8 cellular contexts compared by ENCODE assay signal in the genomic region with DNA sequence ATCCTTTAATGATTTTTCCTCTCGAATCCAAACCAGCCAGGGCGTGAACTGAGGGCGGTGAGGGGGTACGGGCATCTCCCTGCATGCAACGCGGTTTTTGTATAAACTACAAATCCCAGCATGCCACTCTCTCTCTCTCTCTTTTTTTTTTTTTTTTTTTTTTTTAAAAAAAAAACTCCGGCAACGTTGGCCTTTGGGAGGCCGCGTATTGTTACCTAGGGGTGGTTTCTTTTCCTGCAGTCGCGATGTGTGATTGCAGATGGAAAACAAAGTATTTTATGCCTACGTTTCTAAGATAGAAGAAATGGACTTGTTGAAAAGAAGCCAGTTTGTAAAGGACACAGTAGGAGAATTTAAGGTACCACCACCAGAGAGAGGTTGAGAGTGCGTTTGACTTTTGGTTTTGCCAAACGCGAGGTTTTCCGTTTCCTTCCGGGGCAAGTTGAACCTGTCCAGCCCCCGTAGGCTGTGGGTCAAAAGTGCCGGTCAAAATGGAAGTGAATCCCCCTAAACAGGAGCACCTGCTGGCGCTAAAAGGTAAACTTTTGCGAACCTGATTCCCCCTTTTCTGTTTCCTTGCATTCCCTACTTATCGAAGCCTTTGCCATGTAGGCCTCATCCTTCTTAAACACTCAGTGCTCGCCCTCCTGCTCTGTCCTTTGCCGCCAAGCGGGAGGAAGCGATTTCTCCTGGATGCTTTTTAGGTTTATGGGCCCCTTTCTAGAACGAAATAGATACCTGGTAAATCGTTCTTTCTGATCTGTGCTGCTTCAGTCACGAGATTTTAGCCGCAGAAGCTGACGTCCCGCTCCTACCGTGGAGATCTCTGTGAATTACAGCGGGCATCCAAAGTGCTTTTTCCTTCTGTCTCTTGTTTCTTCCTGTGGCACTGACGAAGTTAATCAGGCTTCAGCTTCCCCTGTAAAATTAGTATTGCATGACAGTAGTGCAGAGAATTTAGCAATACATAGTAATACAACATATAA. TPM values are rescaled to one million over a fixed set of nuclear protein-coding genes. Genes with fewer than 3 reads are reported as not detected.
DNase-seq lines count a peak whose midpoint lies in the region; ATAC-seq and TF ChIP-seq lines count a peak whose summit lies in the region.

A gene with protein sequence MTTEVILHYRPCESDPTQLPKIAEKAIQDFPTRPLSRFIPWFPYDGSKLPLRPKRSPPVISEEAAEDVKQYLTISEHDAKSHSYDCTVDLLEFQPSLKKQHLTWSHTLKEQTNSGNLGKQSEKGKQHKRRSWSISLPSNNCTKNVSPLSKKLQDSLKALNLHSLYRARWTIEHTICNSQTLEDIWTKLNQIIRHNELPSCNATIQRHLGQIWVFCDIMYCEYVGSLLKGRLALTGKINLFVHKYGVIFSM (plus strand): TSS at position 458 of the 986 bp plus-strand sequence. CDS start 4,561 bp downstream, outside the sequence.
A gene with protein sequence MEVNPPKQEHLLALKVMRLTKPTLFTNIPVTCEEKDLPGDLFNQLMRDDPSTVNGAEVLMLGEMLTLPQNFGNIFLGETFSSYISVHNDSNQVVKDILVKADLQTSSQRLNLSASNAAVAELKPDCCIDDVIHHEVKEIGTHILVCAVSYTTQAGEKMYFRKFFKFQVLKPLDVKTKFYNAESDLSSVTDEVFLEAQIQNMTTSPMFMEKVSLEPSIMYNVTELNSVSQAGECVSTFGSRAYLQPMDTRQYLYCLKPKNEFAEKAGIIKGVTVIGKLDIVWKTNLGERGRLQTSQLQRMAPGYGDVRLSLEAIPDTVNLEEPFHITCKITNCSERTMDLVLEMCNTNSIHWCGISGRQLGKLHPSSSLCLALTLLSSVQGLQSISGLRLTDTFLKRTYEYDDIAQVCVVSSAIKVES (plus strand): TSS at position 458 of the 986 bp plus-strand sequence. CDS start 34 bp downstream, at position 492.

- H3K9ac ChIP-seq in fibroblast of lung (ENCODE audit: insufficient read depth, low read length), result peak within 1 kb of the TSS; percentile 79

- H4K20me1 ChIP-seq in fibroblast of lung (ENCODE audit: control insufficient read depth, extremely low read depth, insufficient read depth, low read length), result no peaks in the 10 kb centered on the region

- peak within 1 kb of the TSS; percentile 64 to 97 (median 90) for H3K4me3 ChIP-seq in fibroblast of lung (replicated peaks in 1 of 4; ENCODE audit: control extremely low read depth in 1 of 4, insufficient read depth in 1 of 4, low read depth in 3 of 4, low read length in 4 of 4)

- no peaks in the 10 kb centered on the region for H3K9me3 ChIP-seq in fibroblast of lung (ENCODE audit: control insufficient read depth, insufficient read depth, low read depth, low read length)

- peaks cover 64% of the 10 kb centered on the region for H3K79me2 ChIP-seq in fibroblast of lung (ENCODE audit: control insufficient read depth, insufficient read depth, low read length)

- no peaks in the 10 kb centered on the region for H3K36me3 ChIP-seq in fibroblast of lung (ENCODE audit: control insufficient read depth, insufficient read depth, low read length)

- peak within 1 kb of the TSS; percentile 97 for H2AFZ ChIP-seq in fibroblast of lung (ENCODE audit: low read length)

- peak within 1 kb of the TSS; percentile 81 for H3K27ac ChIP-seq in fibroblast of lung (ENCODE audit: insufficient read depth, low read length)

- peak within 1 kb of the TSS; percentile 98 for H3K4me2 ChIP-seq in fibroblast of lung (ENCODE audit: extremely low read depth, insufficient read depth, low read length)

- no peaks in the 10 kb centered on the region for H3K27me3 ChIP-seq in fibroblast of lung (ENCODE audit: control insufficient read depth, insufficient read depth, low read length)

- ATAC-seq in GM21723 (IDR thresholded peaks at IDR 0.05; ENCODE audit: unreplicated experiment) (peak; percentile 78), naive B cell (ENCODE audit: low read depth in 2 of 2) (peak; percentile 70 to 74)
- peak; percentile 80 to 81 for ATAC-seq in activated T-cell treated with anti-CD3 and anti-CD28 coated beads, Interleukin-2, amount 50 U/mL, for 72 hours (replicated peaks in 1 of 2)
- peak; percentile 87 for ATAC-seq in stimulated activated effector memory CD8-positive, alpha-beta T cell treated with anti-CD3 and anti-CD28 coated beads, Interleukin-12 subunit alpha, Interleukin-12 subunit beta, amount 100 ng/mL, for 72 hours

- no peaks in the 10 kb centered on the region for H3K27me3 Mint-ChIP-seq in activated T-cell treated with anti-CD3 and anti-CD28 coated beads, Interleukin-2, amount 50 U/mL, for 72 hours (ENCODE audit: low read depth)
- H3K27me3 Mint-ChIP-seq in naive B cell, result no peaks in the 10 kb centered on the region

- DNase-seq in DMS79 treated with DMSO at 0.1 percent for 48 hours (lab: John Stamatoyannopoulos, UW) (peak; percentile 78), KG1 (lab: John Stamatoyannopoulos, UW) (peak; percentile 95), fibroblast of lung (ENCODE audit: low read depth in 2 of 2) (peak; percentile 84 to 93), naive B cell (peak; percentile 92)
- DNase-seq in activated T-cell treated with anti-CD3 and anti-CD28 coated beads, Interleukin-2, amount 50 U/mL, for 72 hours, result peak; percentile 80 to 85
- DNase-seq in stimulated activated effector memory CD8-positive, alpha-beta T cell treated with anti-CD3 and anti-CD28 coated beads, Interleukin-12 subunit alpha, Interleukin-12 subunit beta, amount 100 ng/mL, for 72 hours (ENCODE audit: low spot score in 2 of 2), result peak; percentile 52 to 86

- H3K9me3 Mint-ChIP-seq in activated T-cell treated with anti-CD3 and anti-CD28 coated beads, Interleukin-2, amount 50 U/mL, for 72 hours, result no peaks in the 10 kb centered on the region
- H3K9me3 Mint-ChIP-seq in naive B cell, result no peaks in the 10 kb centered on the region
- no peaks in the 10 kb centered on the region for H3K9me3 Mint-ChIP-seq in stimulated activated effector memory CD8-positive, alpha-beta T cell treated with anti-CD3 and anti-CD28 coated beads, Interleukin-12 subunit alpha, Interleukin-12 subunit beta, amount 100 ng/mL, for 72 hours

- peaks cover 7 to 9% of the 10 kb centered on the region in 2 donors for H3K36me3 Mint-ChIP-seq in activated T-cell treated with anti-CD3 and anti-CD28 coated beads, Interleukin-2, amount 50 U/mL, for 72 hours (ENCODE audit: insufficient read depth in 2 of 2)
- no peaks in the 10 kb centered on the region for H3K36me3 Mint-ChIP-seq in naive B cell
- H3K36me3 Mint-ChIP-seq in stimulated activated effector memory CD8-positive, alpha-beta T cell treated with anti-CD3 and anti-CD28 coated beads, Interleukin-12 subunit alpha, Interleukin-12 subunit beta, amount 100 ng/mL, for 72 hours, result peaks cover 58% of the 10 kb centered on the region

- peak within 1 kb of the TSS; percentile 98 for H3K27ac Mint-ChIP-seq in activated T-cell treated with anti-CD3 and anti-CD28 coated beads, Interleukin-2, amount 50 U/mL, for 72 hours
- peak within 1 kb of the TSS; percentile 96 to 99 (median 98) for H3K27ac Mint-ChIP-seq in naive B cell
- peak within 1 kb of the TSS; percentile 97 for H3K27ac Mint-ChIP-seq in stimulated activated effector memory CD8-positive, alpha-beta T cell treated with anti-CD3 and anti-CD28 coated beads, Interleukin-12 subunit alpha, Interleukin-12 subunit beta, amount 100 ng/mL, for 72 hours

- peak within 1 kb of the TSS; percentile 97 to 100 for H3K4me3 Mint-ChIP-seq in activated T-cell treated with anti-CD3 and anti-CD28 coated beads, Interleukin-2, amount 50 U/mL, for 72 hours
- H3K4me3 Mint-ChIP-seq in naive B cell, result peak within 1 kb of the TSS; percentile 87 to 100 (median 99)
- peak within 1 kb of the TSS; percentile 90 for H3K4me3 Mint-ChIP-seq in stimulated activated effector memory CD8-positive, alpha-beta T cell treated with anti-CD3 and anti-CD28 coated beads, Interleukin-12 subunit alpha, Interleukin-12 subunit beta, amount 100 ng/mL, for 72 hours

- peaks cover 2% of the 10 kb centered on the region for H3K4me1 ChIP-seq in fibroblast of lung (ENCODE audit: control insufficient read depth, extremely low read depth, insufficient read depth, low read length)

- peaks cover 42% of the 10 kb centered on the region for H3K4me1 Mint-ChIP-seq in activated T-cell treated with anti-CD3 and anti-CD28 coated beads, Interleukin-2, amount 50 U/mL, for 72 hours (ENCODE audit: low read depth)
- peaks cover 19 to 56% (median 26%) of the 10 kb centered on the region in 3 donors for H3K4me1 Mint-ChIP-seq in naive B cell
- peaks cover 22% of the 10 kb centered on the region for H3K4me1 Mint-ChIP-seq in stimulated activated effector memory CD8-positive, alpha-beta T cell treated with anti-CD3 and anti-CD28 coated beads, Interleukin-12 subunit alpha, Interleukin-12 subunit beta, amount 100 ng/mL, for 72 hours

- TF ChIP-seq CTCF in fibroblast of lung (conservative IDR thresholded peaks at IDR 0.05 in 1 of 2, IDR thresholded peaks at IDR 0.05 in 1 of 2; ENCODE audit: low read depth in 1 of 2, low read length in 2 of 2), result no peak

TF ChIP-seq in PFSK-1, 5 proteins besides CTCF, POLR2A, EP300 and RAD21 (continues in another document):
- no peak for TF ChIP-seq FOXP2 (optimal IDR thresholded peaks at IDR 0.05; ENCODE audit: borderline replicate concordance, extremely low read depth, extremely low read length, insufficient read depth)
- peak; percentile 62 for TF ChIP-seq POLR2AphosphoS5 (IDR thresholded peaks at IDR 0.05; ENCODE audit: low read depth, low read length)
- TF ChIP-seq SIN3A (IDR thresholded peaks at IDR 0.05; ENCODE audit: borderline replicate concordance, insufficient read depth, low read length), result peak; percentile 81; the same call in 1 of the 2 replicates
- peak; percentile 59; the same call in 1 of the 2 replicates for TF ChIP-seq TAF1 (IDR thresholded peaks at IDR 0.05; ENCODE audit: borderline replicate concordance, insufficient read depth, low read length)

RNA-seq across cellular contexts. Expression of the first gene that starts in this region (rescaled TPM):
- 0.56 TPM for polyA plus RNA-seq in PFSK-1 (2012; ENCODE audit: insufficient read length, low read depth)
- 1 to 10 TPM; 2.7 to 3.9 TPM for total RNA-seq in activated T-cell treated with anti-CD3 and anti-CD28 coated beads, Interleukin-2, amount 50 U/mL, for 72 hours
- 3.5 and 4.4 TPM in 2 replicates for total RNA-seq in fibroblast of lung
- polyA plus RNA-seq in fibroblast of lung (2.9 and 3.3 TPM in 2 replicates), naive B cell (ENCODE audit: low read depth in 6 of 6) (1 to 10 TPM; 3.6 to 8.8 (median 5.5) TPM)
- 1.1 and 1.6 TPM in 2 replicates for polyA plus RNA-seq in fibroblast of lung (2012)
- not detected in 2 replicates for polyA minus RNA-seq in fibroblast of lung (ENCODE audit: low replicate concordance)

RNA-seq across cellular contexts. Expression of the second gene that starts in this region (rescaled TPM):
- 7.8 TPM for polyA plus RNA-seq in PFSK-1 (2012; ENCODE audit: insufficient read length, low read depth)
- total RNA-seq in activated T-cell treated with anti-CD3 and anti-CD28 coated beads, Interleukin-2, amount 50 U/mL, for 72 hours, result 10 to 100 TPM; 23.4 to 29.5 TPM
- 23.9 and 34.8 TPM in 2 replicates for total RNA-seq in fibroblast of lung
- polyA plus RNA-seq in fibroblast of lung (20.1 and 22.8 TPM in 2 replicates), naive B cell (ENCODE audit: low read depth in 6 of 6) (10 to 100 TPM; 16.2 to 21.7 (median 18.4) TPM)
- polyA plus RNA-seq in fibroblast of lung (2012), result 13.7 and 14.0 TPM in 2 replicates
- 3.3 and 4.9 TPM in 2 replicates for polyA minus RNA-seq in fibroblast of lung (ENCODE audit: low replicate concordance)

Comparison
In these comparisons a context has a peak if more than half of its experiments do, and no peak if none do; other contexts are left out.
1. Peak in every context shown above with its lines: DNase-seq, ATAC-seq, H3K4me3 ChIP-seq and H3K27ac ChIP-seq.